In genomic region chr5:102956599-102956998, GRCh38 we compare ENCODE assay signal across 18 cellular contexts.
DNase-seq lines count a peak whose midpoint lies in the region; ATAC-seq, FAIRE-seq and TF ChIP-seq lines count a peak whose summit lies in the region.
"Had no signal": no experiment of that assay in that cellular context is flagged by ENCODE, and none has a peak within 500 bp of the region (broad histone marks: within the 10 kb centered on the region; RNA-seq: fewer than 3 reads in every experiment).

No MANE protein-coding gene starts in this region.

- H4K20me1 ChIP-seq in HepG2 (ENCODE audit: insufficient read depth, low read length) (no peaks in the 10 kb centered on the region), K562 (replicated peaks; ENCODE audit: control insufficient read depth, insufficient read depth, low read length) (no peaks in the 10 kb centered on the region)

- no peak overlapping the region for H3K9ac ChIP-seq in HepG2 (ENCODE audit: insufficient read depth, low read depth, low read length)
- no peak overlapping the region for H3K9ac ChIP-seq in K562 (ENCODE audit: insufficient read depth in 1 of 2, low read depth in 2 of 2, low read length in 2 of 2)

- in situ Hi-C loops in HepG2 (cut with HindIII; ENCODE audit: extremely low pct_ligation_motif_present, low pct_unique_long_range_greater_than_20kb): no loop called here
- in situ Hi-C loops in K562 (cut with MboI): no loop called here
- in situ Hi-C loops in GM13977 (cut with MboI; ENCODE audit: low pct_unique_long_range_greater_than_20kb, low sequenced_read_pairs, unreplicated experiment): no loop called here

- CTCF ChIA-PET in HepG2 (lab: Yijun Ruan, JAX; ENCODE audit: low intra/inter-chr PET ratio, low total read pairs): no interaction called here
- CTCF ChIA-PET in K562 (lab: Yijun Ruan, JAX; ENCODE audit: low intra/inter-chr PET ratio): no interaction called here

- no peak for ATAC-seq in HepG2
- ATAC-seq in right lobe of liver: no peak
- no peak for ATAC-seq in K562

- no peak overlapping the region for H2AFZ ChIP-seq in HepG2 (ENCODE audit: low read length)
- no peak overlapping the region for H2AFZ ChIP-seq in K562 (ENCODE audit: low read depth, low read length)

- intact Hi-C loops in HepG2 (cut with micrococcal nuclease; ENCODE audit: unreplicated experiment) (no loop called here), right lobe of liver (cut with DNase I) (no loop called here), K562 (cut with micrococcal nuclease) (no loop called here)

- H3K4me1 ChIP-seq in HepG2 (ENCODE audit: insufficient read depth, low read length) (no peaks in the 10 kb centered on the region), right lobe of liver (no peaks in the 10 kb centered on the region), K562 (replicated peaks in 1 of 2; ENCODE audit: control insufficient read depth in 2 of 2, insufficient read depth in 2 of 2, low read length in 2 of 2) (no peaks in the 10 kb centered on the region), Peyer's patch (no peaks in the 10 kb centered on the region)
- H3K4me1 ChIP-seq: BE2C had no signal

- WGBS in HepG2 (ENCODE audit: low lambda C conversion rate): 85% methylated on average over 2 of the region's 2 CpGs
- 76% methylated on average over 2 of the region's 2 CpGs for WGBS in right lobe of liver (ENCODE audit: insufficient coverage, low coverage, low lambda C conversion rate, missing lambda C conversion rate)
- 3% methylated on average over 2 of the region's 2 CpGs for WGBS in K562 (ENCODE audit: insufficient coverage, low coverage, missing lambda C conversion rate)

- DNase-seq in HepG2 (ENCODE audit: low spot score) (no peak), right lobe of liver (no peak), K562 (ENCODE audit: extremely low read depth in 1 of 4, low spot score in 3 of 4) (no peak), Peyer's patch (no peak), GM13977 (ENCODE audit: low spot score) (no peak)
- DNase-seq in effector CD8-positive, alpha-beta T cell (lab: John Stamatoyannopoulos, UW): no peak
- DNase-seq: ACHN; BE2C; C1 segment of cervical spinal cord; CD4-positive, CD25-positive, alpha-beta regulatory T cell; CD8-positive, alpha-beta memory T cell; COR-L47; DMS 273 treated with DMSO at 0.1 percent for 48 hours; GDM1; GOT3; H9 had no signal

- H3K27me3 ChIP-seq in HepG2 (ENCODE audit: control insufficient read depth in 1 of 2, insufficient read depth in 2 of 2, low read length in 2 of 2) (no peaks in the 10 kb centered on the region), right lobe of liver (no peaks in the 10 kb centered on the region), K562 (ENCODE audit: control insufficient read depth in 2 of 2, insufficient read depth in 2 of 2, low read length in 2 of 2) (no peaks in the 10 kb centered on the region), Peyer's patch (no peaks in the 10 kb centered on the region)
- H3K27me3 ChIP-seq: BE2C had no signal

- no peak overlapping the region for H3K4me3 ChIP-seq in HepG2 (replicated peaks in 1 of 3; ENCODE audit: insufficient read depth in 1 of 3, low read depth in 2 of 3, low read length in 3 of 3)
- no peak overlapping the region for H3K4me3 ChIP-seq in right lobe of liver
- no peak overlapping the region for H3K4me3 ChIP-seq in K562
- H3K4me3 ChIP-seq in Peyer's patch: no peak overlapping the region

- TF ChIP-seq POLR2A in HepG2 (IDR thresholded peaks at IDR 0.05; ENCODE audit: insufficient read depth in 1 of 2, low read depth in 2 of 2, low read length in 2 of 2) (no peak), right lobe of liver (IDR thresholded peaks at IDR 0.05) (no peak), K562 (conservative IDR thresholded peaks at IDR 0.05) (no peak), Peyer's patch (IDR thresholded peaks at IDR 0.05) (no peak)

- no TSS peak for BruUV-seq in HepG2 (replicated peaks; lab: Mats Ljungman, UMichigan)
- BruUV-seq in K562 (replicated peaks; lab: Mats Ljungman, UMichigan): no TSS peak

- FAIRE-seq in HepG2 (lab: Jason Lieb, UNC) (no peak), K562 (lab: Jason Lieb, UNC) (no peak), islet of Langerhans (lab: Jason Lieb, UNC) (peak; percentile 93)

- H3K4me2 ChIP-seq in HepG2 (ENCODE audit: low read depth, low read length): no peak overlapping the region
- H3K4me2 ChIP-seq in K562 (ENCODE audit: insufficient read depth, low read length): no peak overlapping the region

- H3K79me2 ChIP-seq in HepG2 (ENCODE audit: insufficient read depth, low read length) (no peaks in the 10 kb centered on the region), K562 (ENCODE audit: control insufficient read depth, insufficient read depth, low read length) (no peaks in the 10 kb centered on the region)

- no peak overlapping the region for H3K27ac ChIP-seq in HepG2 (ENCODE audit: extremely low read length, insufficient read depth, low read length)
- no peak overlapping the region for H3K27ac ChIP-seq in right lobe of liver
- H3K27ac ChIP-seq in K562 (ENCODE audit: extremely low read depth, low read depth, low read length): no peak overlapping the region
- H3K27ac ChIP-seq in Peyer's patch: no peak overlapping the region
- H3K27ac ChIP-seq: 22Rv1 had no signal

- TF ChIP-seq CTCF in HepG2 (CRISPR knock-in tag; IDR thresholded peaks at IDR 0.05): no peak
- TF ChIP-seq CTCF in right lobe of liver (IDR thresholded peaks at IDR 0.05): no peak
- TF ChIP-seq CTCF in K562 (IDR thresholded peaks at IDR 0.05 in 2 of 3, conservative IDR thresholded peaks at IDR 0.05 in 1 of 3; ENCODE audit: insufficient read depth in 2 of 3, low read depth in 1 of 3, low read length in 3 of 3): no peak
- TF ChIP-seq CTCF in Peyer's patch (IDR thresholded peaks at IDR 0.05): no peak
- TF ChIP-seq CTCF in GM13977 (IDR thresholded peaks at IDR 0.05; ENCODE audit: extremely low read depth, insufficient read depth, missing control alignments): no peak

- TF ChIP-seq RAD21 in HepG2 (CRISPR knock-in tag; IDR thresholded peaks at IDR 0.05): no peak
- TF ChIP-seq RAD21 in K562 (CRISPR knock-in tag; conservative IDR thresholded peaks at IDR 0.05 in 1 of 2, IDR thresholded peaks at IDR 0.05 in 1 of 2): no peak

- H3K9me3 ChIP-seq in HepG2 (ENCODE audit: low read length) (no peaks in the 10 kb centered on the region), right lobe of liver (no peaks in the 10 kb centered on the region), K562 (replicated peaks; ENCODE audit: control insufficient read depth, insufficient read depth, low read depth, low read length) (no peaks in the 10 kb centered on the region), Peyer's patch (no peaks in the 10 kb centered on the region)
- H3K9me3 ChIP-seq: BE2C had no signal

- no peaks in the 10 kb centered on the region for H3K9me1 ChIP-seq in K562 (ENCODE audit: control insufficient read depth, insufficient read depth, low read length)

- POLR2A ChIA-PET in HepG2 (lab: Yijun Ruan, JAX): no interaction called here
- POLR2A ChIA-PET in K562 (lab: Yijun Ruan, JAX): no interaction called here

- H3K36me3 ChIP-seq in HepG2 (replicated peaks in 1 of 2; ENCODE audit: control insufficient read depth in 1 of 2, insufficient read depth in 2 of 2, low read length in 2 of 2) (no peaks in the 10 kb centered on the region), right lobe of liver (no peaks in the 10 kb centered on the region), K562 (ENCODE audit: control insufficient read depth, insufficient read depth, low read length) (no peaks in the 10 kb centered on the region), Peyer's patch (no peaks in the 10 kb centered on the region)
- H3K36me3 ChIP-seq: BE2C had no signal

- TF ChIP-seq EP300 in HepG2 (IDR thresholded peaks at IDR 0.05; ENCODE audit: low read depth in 2 of 2, low read length in 2 of 2): no peak
- TF ChIP-seq EP300 in HepG2 (CRISPR knock-in tag; IDR thresholded peaks at IDR 0.05; ENCODE audit: borderline replicate concordance): no peak
- no peak for TF ChIP-seq EP300 in K562 (IDR thresholded peaks at IDR 0.05; ENCODE audit: low read length)

TF ChIP-seq in HepG2, 621 proteins besides CTCF, POLR2A, EP300 and RAD21 (continues in another document):
- TF ChIP-seq ZBTB49 (CRISPR knock-in tag; IDR thresholded peaks at IDR 0.05; ENCODE audit: borderline replicate concordance) (no peak), SOX6 (IDR thresholded peaks at IDR 0.05) (no peak), SOX6 (CRISPR knock-in tag; IDR thresholded peaks at IDR 0.05) (no peak)

TF ChIP-seq in K562, 482 proteins besides CTCF, POLR2A, EP300 and RAD21:
- peak; percentile 26; the same call in 1 of the 2 replicates for TF ChIP-seq ZNF316 (IDR thresholded peaks at IDR 0.05)
- no peak for TF ChIP-seq ZNF212 (CRISPR knock-in tag; IDR thresholded peaks at IDR 0.05)

Comparison
In these comparisons a context has a peak if more than half of its experiments do, and no peak if none do; other contexts are left out.
1. Of the 241 proteins assayed by ChIP-seq in both HepG2 and K562: peak only in HepG2: MAFF and MAFK; only in K562: none; in both: none; in neither: 239.